Comparison of ENCODE assay signal across 1 cellular context in genomic region chr2:25347846-25348245, GRCh38.
A peak's percentile ranks its signal among the peaks of the same experiment; 100 is the strongest.
TF ChIP-seq lines count a peak whose summit lies in the region.

No MANE protein-coding gene starts in this region.

TF ChIP-seq in IMR-90, 13 proteins besides CTCF, POLR2A, EP300 and RAD21:
- no peak for TF ChIP-seq CHD1 (IDR thresholded peaks at IDR 0.05; ENCODE audit: low read depth, low read length)
- TF ChIP-seq FOS (IDR thresholded peaks at IDR 0.05; ENCODE audit: low read depth, low read length): no peak
- TF ChIP-seq ELK1 (IDR thresholded peaks at IDR 0.05; ENCODE audit: borderline replicate concordance, low read depth, low read length): no peak
- TF ChIP-seq CEBPB (IDR thresholded peaks at IDR 0.05; ENCODE audit: low read depth, low read length): no peak
- 0 out of 2 replicates have a peak, but pooled peaks have one; percentile 0 for TF ChIP-seq MAZ (IDR thresholded peaks at IDR 0.05; ENCODE audit: borderline replicate concordance, low read depth, low read length)
- TF ChIP-seq RFX5 (IDR thresholded peaks at IDR 0.05; ENCODE audit: low read depth, low read length): no peak
